In genomic region chr19:50026550-50026906, GRCh38 we compare ENCODE assay signal across 8 cellular contexts. TPM values are rescaled to one million over a fixed set of nuclear protein-coding genes. Genes with fewer than 3 reads are reported as not detected.
DNase-seq lines count a peak whose midpoint lies in the region; ATAC-seq and TF ChIP-seq lines count a peak whose summit lies in the region.
"Had no signal": no experiment of that assay in that cellular context is flagged by ENCODE, and none has a peak within 500 bp of the region (broad histone marks: within the 10 kb centered on the region; RNA-seq: fewer than 3 reads in every experiment).

No MANE protein-coding gene starts in this region.

- CTCF ChIA-PET in HEK293 (lab: Yijun Ruan, JAX) = no interaction called here
- CTCF ChIA-PET in WTC11 (lab: Charles Lee) = no interaction called here

- H3K4me2 ChIP-seq in hepatocyte = peak overlapping the region; percentile 84

- H3K27me3 Mint-ChIP-seq in WTC11 (ENCODE audit: low read depth) = peaks cover 3% of the 10 kb centered on the region; the same call in 1 of the 2 replicates

- no peaks in the 10 kb centered on the region for H3K9me2 ChIP-seq in hepatocyte (replicated peaks; ENCODE audit: insufficient read depth)

- H3K9me3 ChIP-seq in HEK293 (ENCODE audit: control insufficient read depth, insufficient read depth, low read depth, low read length) (no peaks in the 10 kb centered on the region), hepatocyte (ENCODE audit: low read depth) (no peaks in the 10 kb centered on the region)

- H3K4me1 ChIP-seq in HEK293 (ENCODE audit: control insufficient read depth, insufficient read depth, low read length) (peaks cover 6% of the 10 kb centered on the region), hepatocyte (ENCODE audit: insufficient read depth) (peaks cover 13% of the 10 kb centered on the region)

- TF ChIP-seq CTCF in HEK293 (tag by site-specific recombination; IDR thresholded peaks at IDR 0.05) = no peak
- TF ChIP-seq CTCF in WTC11 (IDR thresholded peaks at IDR 0.05) = no peak
- TF ChIP-seq CTCF in hepatocyte (IDR thresholded peaks at IDR 0.05; ENCODE audit: poor library complexity) = no peak

- no peaks in the 10 kb centered on the region for H4K20me1 ChIP-seq in hepatocyte (ENCODE audit: insufficient read depth, poor library complexity, severe bottlenecking)

- WGBS in hepatocyte (ENCODE audit: low lambda C conversion rate, missing lambda C conversion rate) = 97% methylated on average over 7 of the region's 7 CpGs

- peaks cover 68% of the 10 kb centered on the region for H3K79me2 ChIP-seq in hepatocyte

- H3K27ac ChIP-seq in HEK293 (ENCODE audit: extremely low read depth, low read depth, low read length) = no peak overlapping the region
- H3K27ac ChIP-seq in hepatocyte = no peak overlapping the region

- H3K9me3 Mint-ChIP-seq in WTC11 = no peaks in the 10 kb centered on the region
- H3K9me3 Mint-ChIP-seq in stimulated activated effector memory CD8-positive, alpha-beta T cell treated with anti-CD3 and anti-CD28 coated beads, Interleukin-12 subunit alpha, Interleukin-12 subunit beta, amount 100 ng/mL, for 72 hours = no peaks in the 10 kb centered on the region

- peak overlapping the region; percentile 95 for H3K4me3 Mint-ChIP-seq in WTC11
- H3K4me3 Mint-ChIP-seq in stimulated activated effector memory CD8-positive, alpha-beta T cell treated with anti-CD3 and anti-CD28 coated beads, Interleukin-12 subunit alpha, Interleukin-12 subunit beta, amount 100 ng/mL, for 72 hours = peak overlapping the region; percentile 96

- no peak for ATAC-seq in WTC11
- no peak for ATAC-seq in stimulated activated effector memory CD8-positive, alpha-beta T cell treated with anti-CD3 and anti-CD28 coated beads, Interleukin-12 subunit alpha, Interleukin-12 subunit beta, amount 100 ng/mL, for 72 hours
- no peak for ATAC-seq in GM18861 (IDR thresholded peaks at IDR 0.05; ENCODE audit: unreplicated experiment)

- no peak overlapping the region for H2AFZ ChIP-seq in hepatocyte

- DNase-seq in WTC11 (ENCODE audit: low spot score) (no peak), hepatocyte (ENCODE audit: low spot score) (no peak), GM19240 (ENCODE audit: insufficient read length, low spot score) (no peak)
- no peak for DNase-seq in stimulated activated effector memory CD8-positive, alpha-beta T cell treated with anti-CD3 and anti-CD28 coated beads, Interleukin-12 subunit alpha, Interleukin-12 subunit beta, amount 100 ng/mL, for 72 hours (ENCODE audit: low spot score in 2 of 2)
- no peak for DNase-seq in stimulated activated CD8-positive, alpha-beta memory T cell treated with anti-CD3 and anti-CD28 coated beads, Interleukin-4, amount 100 ng/mL, for 48 hours
- DNase-seq: NCI-H446 treated with DMSO at 0.1 percent for 48 hours had no signal

- H3K4me1 Mint-ChIP-seq in WTC11 = peaks cover 18% of the 10 kb centered on the region
- peaks cover 47% of the 10 kb centered on the region for H3K4me1 Mint-ChIP-seq in stimulated activated effector memory CD8-positive, alpha-beta T cell treated with anti-CD3 and anti-CD28 coated beads, Interleukin-12 subunit alpha, Interleukin-12 subunit beta, amount 100 ng/mL, for 72 hours

- H3K27me3 ChIP-seq in hepatocyte = no peaks in the 10 kb centered on the region

- H3K36me3 ChIP-seq in HEK293 (ENCODE audit: control insufficient read depth in 2 of 2, insufficient read depth in 1 of 2, low read length in 2 of 2) (peaks cover 18 to 37% of the 10 kb centered on the region in 2 experiments; a peak in 2 of 3 replicates), hepatocyte (replicated peaks; ENCODE audit: insufficient read depth, low read depth) (no peaks in the 10 kb centered on the region)

- peak overlapping the region; percentile 73; the same call in 1 of the 2 replicates for H3K4me3 ChIP-seq in HEK293 (ENCODE audit: low read depth, low read length)
- peak overlapping the region; percentile 20 for H3K4me3 ChIP-seq in hepatocyte

- H3K36me3 Mint-ChIP-seq in WTC11 = peaks cover 18% of the 10 kb centered on the region
- peaks cover 60% of the 10 kb centered on the region for H3K36me3 Mint-ChIP-seq in stimulated activated effector memory CD8-positive, alpha-beta T cell treated with anti-CD3 and anti-CD28 coated beads, Interleukin-12 subunit alpha, Interleukin-12 subunit beta, amount 100 ng/mL, for 72 hours

- H3K27ac Mint-ChIP-seq in WTC11 = peak overlapping the region; percentile 10; the same call in 1 of the 2 replicates
- peak overlapping the region; percentile 99 for H3K27ac Mint-ChIP-seq in stimulated activated effector memory CD8-positive, alpha-beta T cell treated with anti-CD3 and anti-CD28 coated beads, Interleukin-12 subunit alpha, Interleukin-12 subunit beta, amount 100 ng/mL, for 72 hours

- POLR2A ChIA-PET in HEK293 (lab: Yijun Ruan, JAX) = interaction anchor here (2.4 kb wide), 1 partner anchor 98 kb away, joined by 15 read pairs; the partner anchor contains the start of genes ATF5 and NUP62
- POLR2A ChIA-PET in WTC11 (lab: Charles Lee) = no interaction called here

TF ChIP-seq in HEK293, 187 proteins besides CTCF, POLR2A, EP300 and RAD21:
- TF ChIP-seq ZNF776 (tag by site-specific recombination; IDR thresholded peaks at IDR 0.05; ENCODE audit: borderline replicate concordance) (no peak), ZNF157 (tag by site-specific recombination; IDR thresholded peaks at IDR 0.05) (0 out of 2 replicates have a peak, but pooled peaks have one; percentile 6), PRDM4 (tag by site-specific recombination; IDR thresholded peaks at IDR 0.05) (peak; percentile 63)

TF ChIP-seq in WTC11, 78 proteins besides CTCF, POLR2A, EP300 and RAD21:
- no peak for TF ChIP-seq MAX (CRISPR knock-in tag; IDR thresholded peaks at IDR 0.05)
- TF ChIP-seq ZNF138 (CRISPR knock-in tag; conservative IDR thresholded peaks at IDR 0.05) = no peak

RNA-seq across cellular contexts. Expression of gene ZNF473, which starts 0.7 kb away (rescaled TPM):
- 7.9 to 10.0 TPM (median 8.5 TPM) in 3 replicates for total RNA-seq in WTC11 (2021)
- 5.3 and 8.0 TPM in 2 replicates for total RNA-seq in hepatocyte
- 2.5 and 4.4 TPM in 2 replicates for polyA plus RNA-seq in hepatocyte

RNA-seq across cellular contexts. Expression of gene VRK3, which starts 1.4 kb away (rescaled TPM):
- total RNA-seq in WTC11 (2021) (33.4 to 39.2 TPM (median 39.1 TPM) in 3 replicates), hepatocyte (36.7 and 39.7 TPM in 2 replicates)
- 41.8 and 42.3 TPM in 2 replicates for polyA plus RNA-seq in hepatocyte
